15 cellular contexts compared by ENCODE assay signal in genomic region chr9:134505032-134505431, GRCh38.
A peak's percentile ranks its signal among the peaks of the same experiment; 100 is the strongest.
DNase-seq lines count a peak whose midpoint lies in the region; ATAC-seq, FAIRE-seq and TF ChIP-seq lines count a peak whose summit lies in the region.
"Had no signal": no experiment of that assay in that cellular context is flagged by ENCODE, and none has a peak within 500 bp of the region (broad histone marks: within the 10 kb centered on the region; RNA-seq: fewer than 3 reads in every experiment).

No MANE protein-coding gene starts in this region.

- H3K4me3 Mint-ChIP-seq in natural killer cell treated with Interleukin-12 subunit alpha and Interleukin-12 subunit beta and Interleukin-15 and Interleukin-18, amount 100 ng/mL, for 72 hours = no peak overlapping the region
- H3K4me3 Mint-ChIP-seq in natural killer cell = no peak overlapping the region
- no peak overlapping the region for H3K4me3 Mint-ChIP-seq in stimulated activated memory B cell treated with anti-CD40 and anti-IgM and Interleukin-4, amounts not matched to agents 10 μg/mL and 1 μg/mL and 100 μg/mL, for 72 hours
- H3K4me3 Mint-ChIP-seq: B cell; CD4-positive, alpha-beta memory T cell had no signal

- H3K9ac ChIP-seq in kidney (ENCODE audit: low read length in 2 of 2) = no peak overlapping the region

- no peak for FAIRE-seq in kidney (lab: Jason Lieb, UNC)
- FAIRE-seq: A204.1, GM12878, GM18507 had no signal

- H3K4me1 ChIP-seq in kidney (ENCODE audit: control insufficient read depth in 1 of 2, insufficient read depth in 1 of 2, low read depth in 1 of 2, low read length in 2 of 2) = no peaks in the 10 kb centered on the region

- no peak overlapping the region for H3K27ac ChIP-seq in kidney (ENCODE audit: low read depth in 2 of 2, low read length in 2 of 2)

- no peaks in the 10 kb centered on the region for H3K4me1 Mint-ChIP-seq in natural killer cell treated with Interleukin-12 subunit alpha and Interleukin-12 subunit beta and Interleukin-15 and Interleukin-18, amount 100 ng/mL, for 72 hours (ENCODE audit: low read depth in 2 of 2)
- no peaks in the 10 kb centered on the region for H3K4me1 Mint-ChIP-seq in natural killer cell
- H3K4me1 Mint-ChIP-seq in stimulated activated memory B cell treated with anti-CD40 and anti-IgM and Interleukin-4, amounts not matched to agents 10 μg/mL and 1 μg/mL and 100 μg/mL, for 72 hours = peaks cover 4% of the 10 kb centered on the region
- H3K4me1 Mint-ChIP-seq: B cell; CD4-positive, alpha-beta memory T cell had no signal

- ATAC-seq in natural killer cell treated with Interleukin-12 subunit alpha and Interleukin-12 subunit beta and Interleukin-15 and Interleukin-18, amount 100 ng/mL, for 72 hours = no peak
- no peak for ATAC-seq in natural killer cell
- peak; percentile 55 for ATAC-seq in stimulated activated memory B cell treated with anti-CD40 and anti-IgM and Interleukin-4, amounts not matched to agents 10 μg/mL and 1 μg/mL and 100 μg/mL, for 72 hours
- ATAC-seq: GM12878, HCT116 had no signal

- peaks cover 14 to 17% of the 10 kb centered on the region in 2 donors for H3K27me3 Mint-ChIP-seq in natural killer cell treated with Interleukin-12 subunit alpha and Interleukin-12 subunit beta and Interleukin-15 and Interleukin-18, amount 100 ng/mL, for 72 hours
- peaks cover 6 to 11% of the 10 kb centered on the region in 2 donors for H3K27me3 Mint-ChIP-seq in natural killer cell (ENCODE audit: low read depth in 2 of 2)
- peaks cover 45% of the 10 kb centered on the region for H3K27me3 Mint-ChIP-seq in stimulated activated memory B cell treated with anti-CD40 and anti-IgM and Interleukin-4, amounts not matched to agents 10 μg/mL and 1 μg/mL and 100 μg/mL, for 72 hours

- H3K9me3 ChIP-seq in kidney (ENCODE audit: control insufficient read depth in 1 of 2, low read length in 2 of 2) = no peaks in the 10 kb centered on the region

- no peak overlapping the region for H3K4me3 ChIP-seq in kidney (ENCODE audit: low read length in 2 of 2)
- H3K4me3 ChIP-seq: GM12878 had no signal

- no peaks in the 10 kb centered on the region for H3K9me3 Mint-ChIP-seq in natural killer cell treated with Interleukin-12 subunit alpha and Interleukin-12 subunit beta and Interleukin-15 and Interleukin-18, amount 100 ng/mL, for 72 hours
- H3K9me3 Mint-ChIP-seq in natural killer cell = no peaks in the 10 kb centered on the region
- no peaks in the 10 kb centered on the region for H3K9me3 Mint-ChIP-seq in stimulated activated memory B cell treated with anti-CD40 and anti-IgM and Interleukin-4, amounts not matched to agents 10 μg/mL and 1 μg/mL and 100 μg/mL, for 72 hours
- H3K9me3 Mint-ChIP-seq: CD4-positive, alpha-beta memory T cell had no signal

- peak; percentile 44 for DNase-seq in natural killer cell treated with Interleukin-12 subunit alpha and Interleukin-12 subunit beta and Interleukin-15 and Interleukin-18, amount 100 ng/mL, for 72 hours (ENCODE audit: low spot score)
- DNase-seq in natural killer cell (no peak), kidney (peak; percentile 54), A172 (ENCODE audit: low spot score) (no peak), glomerular visceral epithelial cell (ENCODE audit: extremely low spot score) (no peak)
- DNase-seq in stimulated activated CD4-positive, alpha-beta T cell treated with anti-CD3 and anti-CD28 coated beads, Interleukin-1b, Interleukin-23, amount 100 ng/mL, for 48 hours = no peak
- DNase-seq: C1 segment of cervical spinal cord; CD4-positive, alpha-beta memory T cell; DMS79 had no signal

- TF ChIP-seq CTCF in natural killer cell (IDR thresholded peaks at IDR 0.05) = no peak
- TF ChIP-seq CTCF in kidney (IDR thresholded peaks at IDR 0.05; ENCODE audit: borderline replicate concordance, extremely low read depth, insufficient read depth) = no peak

- H3K27ac Mint-ChIP-seq in natural killer cell treated with Interleukin-12 subunit alpha and Interleukin-12 subunit beta and Interleukin-15 and Interleukin-18, amount 100 ng/mL, for 72 hours = no peak overlapping the region
- no peak overlapping the region for H3K27ac Mint-ChIP-seq in natural killer cell
- no peak overlapping the region for H3K27ac Mint-ChIP-seq in stimulated activated memory B cell treated with anti-CD40 and anti-IgM and Interleukin-4, amounts not matched to agents 10 μg/mL and 1 μg/mL and 100 μg/mL, for 72 hours
- H3K27ac Mint-ChIP-seq: B cell; CD4-positive, alpha-beta memory T cell had no signal

- no peaks in the 10 kb centered on the region for H3K36me3 ChIP-seq in kidney (ENCODE audit: control insufficient read depth in 1 of 2, insufficient read depth in 2 of 2, low read length in 2 of 2)

- intact Hi-C loops in natural killer cell (cut with micrococcal nuclease) (no loop called here), kidney (cut with DNase I) (no loop called here)

- no peaks in the 10 kb centered on the region for H3K36me3 Mint-ChIP-seq in natural killer cell treated with Interleukin-12 subunit alpha and Interleukin-12 subunit beta and Interleukin-15 and Interleukin-18, amount 100 ng/mL, for 72 hours
- no peaks in the 10 kb centered on the region for H3K36me3 Mint-ChIP-seq in natural killer cell
- H3K36me3 Mint-ChIP-seq in stimulated activated memory B cell treated with anti-CD40 and anti-IgM and Interleukin-4, amounts not matched to agents 10 μg/mL and 1 μg/mL and 100 μg/mL, for 72 hours = no peaks in the 10 kb centered on the region
- H3K36me3 Mint-ChIP-seq: CD4-positive, alpha-beta memory T cell had no signal

Comparison
In these comparisons a context has a peak if more than half of its experiments do, and no peak if none do; other contexts are left out.
1. DNase-seq: peak in natural killer cell treated with Interleukin-12 subunit alpha and Interleukin-12 subunit beta and Interleukin-15 and Interleukin-18, amount 100 ng/mL, for 72 hours (single experiment) and kidney (single experiment); none in natural killer cell (single experiment), stimulated activated CD4-positive, alpha-beta T cell treated with anti-CD3 and anti-CD28 coated beads, Interleukin-1b, Interleukin-23, amount 100 ng/mL, for 48 hours (single experiment), A172 (single experiment) and glomerular visceral epithelial cell (single experiment).